8 cellular contexts compared by ENCODE assay signal in the genomic region with DNA sequence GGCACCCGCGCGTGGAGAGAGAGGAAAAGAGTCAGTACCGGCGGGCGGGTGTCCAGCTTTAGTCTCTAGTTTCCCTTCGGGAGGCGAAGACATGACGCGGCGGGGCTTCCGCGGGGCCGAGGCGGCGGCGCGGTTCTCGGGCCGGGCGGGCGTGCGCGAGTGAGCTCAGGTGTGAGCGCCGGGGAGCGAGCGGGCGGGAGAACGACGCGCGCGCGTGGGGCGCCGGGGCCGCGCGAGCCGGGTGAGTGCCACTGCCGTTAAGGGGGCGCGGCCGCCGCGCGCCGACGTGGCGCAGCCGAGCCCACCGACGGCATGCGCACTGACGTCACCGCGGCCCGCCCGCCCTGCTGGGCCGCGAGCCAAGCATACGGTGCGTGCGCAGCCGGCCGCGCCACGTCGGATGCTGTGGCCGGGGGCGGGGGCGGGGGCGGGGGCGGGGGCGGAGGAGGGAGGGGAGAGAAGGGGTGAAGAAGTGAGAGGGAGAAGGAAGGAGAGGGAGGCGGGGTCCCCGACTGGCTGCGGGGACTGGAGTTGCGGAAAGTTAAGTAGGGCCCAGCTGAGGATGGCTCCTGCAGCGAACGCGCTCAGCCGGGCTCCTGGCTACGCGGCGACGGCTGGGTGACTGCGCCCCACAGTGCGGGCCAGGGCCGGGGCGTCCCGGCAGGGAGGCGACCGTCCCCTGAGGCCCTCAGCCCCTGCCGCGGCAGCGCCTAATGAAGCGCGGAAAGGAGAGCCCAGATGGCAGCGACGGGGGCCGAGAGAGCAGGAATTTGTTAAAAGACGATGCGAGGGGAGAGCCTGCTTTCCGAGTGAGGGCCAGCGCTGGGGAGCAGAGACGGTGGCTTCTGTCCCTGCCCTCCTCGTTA. TPM values are rescaled to one million over a fixed set of nuclear protein-coding genes. Genes with fewer than 3 reads are reported as not detected.
DNase-seq lines count a peak whose midpoint lies in the region; ATAC-seq and TF ChIP-seq lines count a peak whose summit lies in the region.

A gene with protein sequence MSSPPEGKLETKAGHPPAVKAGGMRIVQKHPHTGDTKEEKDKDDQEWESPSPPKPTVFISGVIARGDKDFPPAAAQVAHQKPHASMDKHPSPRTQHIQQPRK (minus strand): TSS at position 259 of the 866 bp plus-strand sequence. CDS start 166 bp downstream, at position 93.

- TF ChIP-seq POLR2A in lower leg skin (IDR thresholded peaks at IDR 0.05), result peak in 1 of 2 donors; percentile 8

- WGBS in lower leg skin, 2 donors, result 1 to 2% methylated on average over 42 to 88 of the region's 109 CpGs

- peak within 1 kb of the TSS; percentile 98 for H3K27ac ChIP-seq in C4-2B
- H3K27ac ChIP-seq in duodenal mucosa (ENCODE audit: low read depth, low read length), result peak within 1 kb of the TSS; percentile 94

- H3K36me3 ChIP-seq in duodenal mucosa (ENCODE audit: control insufficient read depth in 1 of 2, insufficient read depth in 2 of 2, low read length in 2 of 2), result peaks cover 0 to 8% of the 10 kb centered on the region in 2 donors

- no peaks in the 10 kb centered on the region for H3K27me3 ChIP-seq in duodenal mucosa (ENCODE audit: control insufficient read depth in 1 of 2, insufficient read depth in 2 of 2, low read length in 2 of 2)

- TF ChIP-seq CTCF in C4-2B (conservative IDR thresholded peaks at IDR 0.05) (no peak), lower leg skin (IDR thresholded peaks at IDR 0.05) (no peak)

- CTCF ChIA-PET in activated CD4-positive, alpha-beta memory T cell treated with anti-CD3 and anti-CD28 coated beads, Interleukin-2, amount 10 ng/mL, durations not matched to agents 7 days and 5 days (lab: Charles Lee), result interaction anchor here (1.3 kb wide), 1 partner anchor 59 kb away, joined by 3 read pairs; no protein-coding TSS in a partner anchor

- H3K4me1 Mint-ChIP-seq in activated CD4-positive, alpha-beta memory T cell treated with anti-CD3 and anti-CD28 coated beads, Interleukin-2, amount 10 ng/mL, durations not matched to agents 7 days and 5 days, result peaks cover 49% of the 10 kb centered on the region

- intact Hi-C loops in lower leg skin (cut with DNase I; ENCODE audit: low total_unique reads), result loop anchor here (10.0 kb wide), 1 partner anchor 316 kb away; a partner anchor contains a TSS

- no peaks in the 10 kb centered on the region for H3K9me3 Mint-ChIP-seq in activated CD4-positive, alpha-beta memory T cell treated with anti-CD3 and anti-CD28 coated beads, Interleukin-2, amount 10 ng/mL, durations not matched to agents 7 days and 5 days

- peak within 1 kb of the TSS; percentile 78 to 82 for H3K4me3 ChIP-seq in duodenal mucosa (ENCODE audit: low read depth in 1 of 2, low read length in 2 of 2)
- H3K4me3 ChIP-seq in lower leg skin (ENCODE audit: low read depth, poor library complexity, severe bottlenecking), result peak within 1 kb of the TSS; percentile 70

- peaks cover 16% of the 10 kb centered on the region for H3K36me3 Mint-ChIP-seq in activated CD4-positive, alpha-beta memory T cell treated with anti-CD3 and anti-CD28 coated beads, Interleukin-2, amount 10 ng/mL, durations not matched to agents 7 days and 5 days (ENCODE audit: low read depth)

- DNase-seq in NCI-H774 (lab: John Stamatoyannopoulos, UW) (peak; percentile 95), lower leg skin (ENCODE audit: low spot score in 2 of 2) (peak; percentile 80 to 97)
- DNase-seq in activated CD4-positive, alpha-beta memory T cell treated with anti-CD3 and anti-CD28 coated beads, Interleukin-2, amount 10 ng/mL, durations not matched to agents 7 days and 5 days, result peak; percentile 90
- DNase-seq in stimulated activated CD4-positive, alpha-beta T cell treated with anti-CD3 and anti-CD28 coated beads, Interleukin-4, amount 100 ng/mL, for 48 hours (ENCODE audit: low read depth in 2 of 2), result peak; percentile 78 to 79

- H3K9ac ChIP-seq in duodenal mucosa (ENCODE audit: low read depth in 1 of 2, low read length in 2 of 2), result peak within 1 kb of the TSS; percentile 87 to 88

- POLR2A ChIA-PET in activated CD4-positive, alpha-beta memory T cell treated with anti-CD3 and anti-CD28 coated beads, Interleukin-2, amount 10 ng/mL, durations not matched to agents 7 days and 5 days (lab: Charles Lee), result interaction anchor here (0.9 to 1.7 kb wide), 8 partner anchors 9 to 511 kb away, joined by 3 to 8 read pairs (median 4); a partner anchor contains a TSS

- H3K9me3 ChIP-seq in duodenal mucosa (ENCODE audit: control insufficient read depth in 1 of 2, low read length in 2 of 2), result no peaks in the 10 kb centered on the region

- peak; percentile 70 for ATAC-seq in GM19351 (IDR thresholded peaks at IDR 0.05; ENCODE audit: unreplicated experiment)
- ATAC-seq in HG03520 (IDR thresholded peaks at IDR 0.05; ENCODE audit: unreplicated experiment), result peak; percentile 76

- peak within 1 kb of the TSS; percentile 76 for H3K27ac Mint-ChIP-seq in activated CD4-positive, alpha-beta memory T cell treated with anti-CD3 and anti-CD28 coated beads, Interleukin-2, amount 10 ng/mL, durations not matched to agents 7 days and 5 days

- peaks cover 29 to 42% of the 10 kb centered on the region in 2 donors for H3K4me1 ChIP-seq in duodenal mucosa (ENCODE audit: control insufficient read depth in 1 of 2, insufficient read depth in 2 of 2, low read length in 2 of 2)

- peak within 1 kb of the TSS; percentile 85 for H3K4me3 Mint-ChIP-seq in activated CD4-positive, alpha-beta memory T cell treated with anti-CD3 and anti-CD28 coated beads, Interleukin-2, amount 10 ng/mL, durations not matched to agents 7 days and 5 days

- no peaks in the 10 kb centered on the region for H3K27me3 Mint-ChIP-seq in activated CD4-positive, alpha-beta memory T cell treated with anti-CD3 and anti-CD28 coated beads, Interleukin-2, amount 10 ng/mL, durations not matched to agents 7 days and 5 days

RNA-seq across cellular contexts. Expression of the gene that starts here (rescaled TPM):
- 10 to 100 TPM; 51.0 to 53.7 TPM for total RNA-seq in activated CD4-positive, alpha-beta memory T cell treated with anti-CD3 and anti-CD28 coated beads, Interleukin-2, amount 10 ng/mL, durations not matched to agents 7 days and 5 days
- total RNA-seq in lower leg skin, result 10 to 100 TPM; 36.4 to 41.9 (median 39.7) TPM

Comparison
In these comparisons a context has a peak if more than half of its experiments do, and no peak if none do; other contexts are left out.
1. Peak in every context shown above with its lines: DNase-seq, ATAC-seq, H3K4me3 ChIP-seq and H3K27ac ChIP-seq.